9 cellular contexts compared by ENCODE assay signal in the genomic region with DNA sequence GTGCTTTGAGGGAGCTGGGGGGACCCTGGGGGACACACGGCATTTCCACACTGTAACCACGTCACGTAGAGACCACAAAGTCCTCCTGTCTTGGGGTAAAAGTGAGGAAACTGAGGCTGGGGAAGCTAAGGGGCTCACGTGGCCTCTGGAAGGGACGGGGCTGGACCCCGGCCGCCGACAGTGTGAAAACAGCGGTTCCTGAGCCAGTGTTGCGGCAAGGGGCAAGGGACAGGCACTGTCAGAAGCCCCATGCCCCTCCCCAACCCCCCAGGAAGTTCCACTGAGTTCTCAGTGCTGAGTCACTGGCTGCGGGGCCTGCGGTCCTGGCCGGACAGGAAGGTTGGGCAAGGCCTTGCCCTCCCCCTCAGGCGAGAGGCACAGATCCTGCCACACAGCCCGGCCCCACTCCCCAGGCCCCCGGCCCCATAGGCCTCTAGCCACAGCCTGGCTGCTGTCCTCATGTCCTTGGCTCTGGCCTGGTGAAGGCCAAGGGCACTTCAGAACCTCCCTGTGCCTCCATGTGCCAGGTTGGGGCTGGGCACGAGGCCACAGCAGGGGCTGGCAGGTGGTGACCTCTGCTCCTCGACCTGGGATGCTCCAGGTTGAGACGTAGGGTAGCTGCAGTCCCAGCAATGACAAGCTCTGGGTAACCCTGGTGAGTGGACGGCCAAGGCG. TPM values are rescaled to one million over a fixed set of nuclear protein-coding genes. Genes with fewer than 3 reads are reported as not detected.
DNase-seq lines count a peak whose midpoint lies in the region; ATAC-seq and TF ChIP-seq lines count a peak whose summit lies in the region.
"Had no signal": no experiment of that assay in that cellular context is flagged by ENCODE, and none has a peak within 500 bp of the region (broad histone marks: within the 10 kb centered on the region; RNA-seq: fewer than 3 reads in every experiment).

No MANE protein-coding gene starts in this region.

- peak overlapping the region; percentile 70 to 78 for H3K4me3 Mint-ChIP-seq in CD14-positive monocyte
- H3K4me3 Mint-ChIP-seq in stimulated activated naive CD8-positive, alpha-beta T cell treated with anti-CD3 and anti-CD28 coated beads, Interleukin-15, amount 100 ng/mL, for 72 hours: no peak overlapping the region
- no peak overlapping the region for H3K4me3 Mint-ChIP-seq in naive thymus-derived CD8-positive, alpha-beta T cell

- H3K27ac Mint-ChIP-seq in CD14-positive monocyte: peak overlapping the region; percentile 98 to 99 (median 98)
- H3K27ac Mint-ChIP-seq in stimulated activated naive CD8-positive, alpha-beta T cell treated with anti-CD3 and anti-CD28 coated beads, Interleukin-15, amount 100 ng/mL, for 72 hours: peak overlapping the region in 1 of 2 donors; percentile 80
- peak overlapping the region in 1 of 10 donors; percentile 12 for H3K27ac Mint-ChIP-seq in naive thymus-derived CD8-positive, alpha-beta T cell

- no peaks in the 10 kb centered on the region for H3K9me3 ChIP-seq in neutrophil
- H3K9me3 ChIP-seq: prostate gland had no signal

- H3K4me1 Mint-ChIP-seq in CD14-positive monocyte: peaks cover 75% of the 10 kb centered on the region
- H3K4me1 Mint-ChIP-seq in stimulated activated naive CD8-positive, alpha-beta T cell treated with anti-CD3 and anti-CD28 coated beads, Interleukin-15, amount 100 ng/mL, for 72 hours: peaks cover 44% of the 10 kb centered on the region
- H3K4me1 Mint-ChIP-seq in naive thymus-derived CD8-positive, alpha-beta T cell: peaks cover 6 to 32% (median 27%) of the 10 kb centered on the region in 4 donors

- H3K27ac ChIP-seq in neutrophil: peak overlapping the region; percentile 100

- TF ChIP-seq CTCF in CD14-positive monocyte (IDR thresholded peaks at IDR 0.05) (no peak), epithelial cell of esophagus (IDR thresholded peaks at IDR 0.05; ENCODE audit: insufficient read depth, low read depth, low read length, missing control alignments) (no peak), neutrophil (IDR thresholded peaks at IDR 0.05) (peak; percentile 42)

- peaks cover 93 to 98% of the 10 kb centered on the region in 2 experiments for H3K4me1 ChIP-seq in neutrophil (ENCODE audit: control insufficient read depth in 1 of 2, insufficient read depth in 1 of 2, low read depth in 1 of 2, low read length in 1 of 2)

- peaks cover 0 to 2% (median 0%) of the 10 kb centered on the region in 7 donors for H3K9me3 Mint-ChIP-seq in CD14-positive monocyte
- no peaks in the 10 kb centered on the region for H3K9me3 Mint-ChIP-seq in stimulated activated naive CD8-positive, alpha-beta T cell treated with anti-CD3 and anti-CD28 coated beads, Interleukin-15, amount 100 ng/mL, for 72 hours
- no peaks in the 10 kb centered on the region for H3K9me3 Mint-ChIP-seq in naive thymus-derived CD8-positive, alpha-beta T cell

- POLR2A ChIA-PET in naive thymus-derived CD8-positive, alpha-beta T cell (lab: Charles Lee): interaction anchor here (0.8 kb wide), 1 partner anchor 16 kb away, joined by 4 read pairs; no protein-coding TSS in a partner anchor

- H3K36me3 ChIP-seq in neutrophil: no peaks in the 10 kb centered on the region
- H3K36me3 ChIP-seq: prostate gland had no signal

- H3K27me3 ChIP-seq in neutrophil: no peaks in the 10 kb centered on the region

- intact Hi-C loops in CD14-positive monocyte (cut with micrococcal nuclease): loop anchor here (2.0 kb wide), 1 partner anchor 13 kb away; no protein-coding TSS in a partner anchor

- H3K36me3 Mint-ChIP-seq in CD14-positive monocyte: peaks cover 3 to 11% of the 10 kb centered on the region in 2 donors
- H3K36me3 Mint-ChIP-seq in naive thymus-derived CD8-positive, alpha-beta T cell: no peaks in the 10 kb centered on the region

- no peak overlapping the region for H3K4me3 ChIP-seq in epithelial cell of esophagus (ENCODE audit: low read length)
- H3K4me3 ChIP-seq in neutrophil (ENCODE audit: low read depth in 1 of 2, low read length in 1 of 2): peak overlapping the region; percentile 66 to 84
- H3K4me3 ChIP-seq: prostate gland had no signal

- peaks cover 0 to 1% (median under 1%) of the 10 kb centered on the region in 3 donors for H3K27me3 Mint-ChIP-seq in CD14-positive monocyte (ENCODE audit: low read depth in 3 of 3)
- no peaks in the 10 kb centered on the region for H3K27me3 Mint-ChIP-seq in stimulated activated naive CD8-positive, alpha-beta T cell treated with anti-CD3 and anti-CD28 coated beads, Interleukin-15, amount 100 ng/mL, for 72 hours
- no peaks in the 10 kb centered on the region for H3K27me3 Mint-ChIP-seq in naive thymus-derived CD8-positive, alpha-beta T cell

- DNase-seq in CD14-positive monocyte (ENCODE audit: low spot score) (peak; percentile 98), OCI-M1 (lab: John Stamatoyannopoulos, UW) (peak; percentile 93), epithelial cell of esophagus (ENCODE audit: low read depth) (peak; percentile 67)
- DNase-seq in stimulated activated naive CD8-positive, alpha-beta T cell treated with anti-CD3 and anti-CD28 coated beads, Interleukin-15, amount 100 ng/mL, for 72 hours: no peak
- DNase-seq in naive thymus-derived CD8-positive, alpha-beta T cell: no peak

- ATAC-seq in stimulated activated naive CD8-positive, alpha-beta T cell treated with anti-CD3 and anti-CD28 coated beads, Interleukin-15, amount 100 ng/mL, for 72 hours: no peak
- ATAC-seq in naive thymus-derived CD8-positive, alpha-beta T cell: no peak
- no peak for ATAC-seq in GM18868 (IDR thresholded peaks at IDR 0.05; ENCODE audit: unreplicated experiment)
- no peak for ATAC-seq in HG03025 (IDR thresholded peaks at IDR 0.05; ENCODE audit: low FRiP score, unreplicated experiment)

RNA-seq across cellular contexts. Expression of a gene that starts 5.0 kb away (rescaled TPM):
- 10 to 100 TPM; 17.1 to 20.1 TPM for polyA plus RNA-seq in CD14-positive monocyte
- total RNA-seq in naive thymus-derived CD8-positive, alpha-beta T cell: 10 to 100 TPM; 72.9 to 80.0 TPM
- polyA plus RNA-seq in naive thymus-derived CD8-positive, alpha-beta T cell: 10 to 100 TPM; 39.6 to 53.5 (median 42.4) TPM

RNA-seq across cellular contexts. Expression of a gene that starts 11.2 kb away (rescaled TPM):
- 10 to 100 TPM; 26.3 to 35.3 TPM for polyA plus RNA-seq in CD14-positive monocyte
- 10 to 100 TPM; 10.1 to 11.6 TPM for total RNA-seq in naive thymus-derived CD8-positive, alpha-beta T cell
- 1 to 10 TPM in 2 of 3 donors, under 1 TPM in 1; 0.91 to 1.5 (median 1.0) TPM for polyA plus RNA-seq in naive thymus-derived CD8-positive, alpha-beta T cell

RNA-seq across cellular contexts. Expression of a gene that starts 55.8 kb away (rescaled TPM):
- 10 to 100 TPM; 47.0 to 60.9 TPM for polyA plus RNA-seq in CD14-positive monocyte
- total RNA-seq in naive thymus-derived CD8-positive, alpha-beta T cell: 100 to 1,000 TPM; 184 to 201 TPM
- 10 to 100 TPM; 47.6 to 72.1 (median 48.6) TPM for polyA plus RNA-seq in naive thymus-derived CD8-positive, alpha-beta T cell

Comparison
In these comparisons a context has a peak if more than half of its experiments do, and no peak if none do; other contexts are left out.
1. DNase-seq: peak in CD14-positive monocyte (single experiment), OCI-M1 (single experiment) and epithelial cell of esophagus (single experiment); none in stimulated activated naive CD8-positive, alpha-beta T cell treated with anti-CD3 and anti-CD28 coated beads, Interleukin-15, amount 100 ng/mL, for 72 hours (0 of 2) and naive thymus-derived CD8-positive, alpha-beta T cell (0 of 10).
2. H3K4me3 Mint-ChIP-seq: peak in CD14-positive monocyte (2 of 2); none in stimulated activated naive CD8-positive, alpha-beta T cell treated with anti-CD3 and anti-CD28 coated beads, Interleukin-15, amount 100 ng/mL, for 72 hours (0 of 2) and naive thymus-derived CD8-positive, alpha-beta T cell (0 of 10).
3. RNA of a gene that starts 11.2 kb away (polyA plus RNA-seq): 26.3 to 35.3 TPM in CD14-positive monocyte; 0.91 to 1.5 TPM in naive thymus-derived CD8-positive, alpha-beta T cell; every median in the first group is over 10 times any median in the second.